Comparison of ENCODE assay signal across 1 cellular context in the genomic region with DNA sequence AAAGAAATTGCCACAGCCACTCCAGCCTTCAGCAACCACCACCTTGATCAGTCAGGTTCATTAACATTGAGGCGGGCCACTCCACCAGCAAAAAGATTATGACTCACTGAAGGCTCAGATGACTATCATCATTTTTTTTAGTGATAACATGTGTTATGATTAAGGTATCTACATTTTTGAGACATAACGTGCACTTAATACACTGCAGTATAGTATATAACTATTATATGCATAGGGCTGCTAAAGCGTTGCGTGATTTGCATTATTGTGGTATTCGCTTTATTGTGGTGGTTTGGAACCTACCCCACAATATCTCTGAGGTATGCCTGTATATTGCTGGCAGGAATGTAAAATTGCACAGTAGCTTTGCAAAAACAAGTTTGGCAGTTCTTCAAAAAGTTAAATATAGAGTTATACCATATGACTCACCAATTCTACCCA.
TF ChIP-seq lines count a peak whose summit lies in the region.

No MANE protein-coding gene starts in this region.

TF ChIP-seq in HepG2, 621 proteins besides CTCF, POLR2A, EP300 and RAD21 (continued from another document):
- TF ChIP-seq HOMEZ (CRISPR knock-in tag; IDR thresholded peaks at IDR 0.05; ENCODE audit: low read depth) (no peak), PAF1 (CRISPR knock-in tag; IDR thresholded peaks at IDR 0.05) (no peak), SKI (IDR thresholded peaks at IDR 0.05; ENCODE audit: partially characterized antibody) (no peak), ZNF138 (CRISPR knock-in tag; IDR thresholded peaks at IDR 0.05; ENCODE audit: low read depth) (no peak)
TF ChIP-seq in HepG2: peak in this region for 0.
